ENCODE assay signal across 12 cellular contexts in the genomic region with DNA sequence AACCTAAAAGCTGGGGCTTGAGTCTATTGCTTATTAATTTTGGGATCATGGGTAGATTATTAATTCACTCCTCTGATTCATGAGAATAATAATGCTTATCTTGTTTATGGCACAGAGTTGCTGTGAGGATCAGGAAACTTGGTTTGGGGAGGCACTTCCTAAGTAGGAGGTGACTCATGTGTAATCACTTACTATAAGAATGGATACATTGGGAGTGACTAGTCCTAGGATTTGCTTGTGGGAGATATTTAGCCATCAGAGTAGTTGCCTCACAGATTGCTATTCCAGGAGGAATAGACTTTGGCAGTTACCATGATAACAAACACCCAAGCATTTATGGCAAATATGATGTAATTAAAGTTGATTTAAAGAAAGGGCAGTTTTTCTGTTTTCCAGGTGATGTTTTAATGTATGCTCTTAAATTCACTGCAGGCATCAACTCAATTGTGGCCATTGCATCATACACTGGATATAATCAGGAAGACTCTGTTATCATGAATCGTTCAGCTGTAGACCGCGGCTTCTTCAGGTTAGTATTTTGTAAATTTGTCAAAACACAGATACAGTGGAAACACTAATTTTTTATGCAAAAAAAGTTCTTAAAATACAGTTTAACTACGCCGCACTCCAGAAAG. TPM values are rescaled to one million over a fixed set of nuclear protein-coding genes. Genes with fewer than 3 reads are reported as not detected.
DNase-seq lines count a peak whose midpoint lies in the region; ATAC-seq and TF ChIP-seq lines count a peak whose summit lies in the region.
"Had no signal": no experiment of that assay in that cellular context is flagged by ENCODE, and none has a peak within 500 bp of the region (broad histone marks: within the 10 kb centered on the region; RNA-seq: fewer than 3 reads in every experiment).

No MANE protein-coding gene starts in this region.

- no peaks in the 10 kb centered on the region for H3K9me3 ChIP-seq in PC-3 (ENCODE audit: low read length)
- no peaks in the 10 kb centered on the region for H3K9me3 ChIP-seq in sigmoid colon
- H3K9me3 ChIP-seq in prostate gland: no peaks in the 10 kb centered on the region

- intact Hi-C loops in Calu3 (cut with micrococcal nuclease; ENCODE audit: unreplicated experiment) (no loop called here), PC-3 (cut with micrococcal nuclease) (loop anchor here (5.0 kb wide), 1 partner anchor 142 kb away; no protein-coding TSS in a partner anchor), sigmoid colon (cut with DNase I) (no loop called here), prostate gland (cut with DNase I) (no loop called here)

- H3K4me2 ChIP-seq in PC-3 (ENCODE audit: low read length): peak overlapping the region; percentile 31

- no peak overlapping the region for H3K4me3 Mint-ChIP-seq in Calu3 (ENCODE audit: low read depth, unreplicated experiment)
- no peak overlapping the region for H3K4me3 Mint-ChIP-seq in T-helper 2 cell treated with Interferon-gamma antibody and Interleukin-4, amounts not matched to agents 5 μg/mL and 100 μg/mL, for 36 hours
- H3K4me3 Mint-ChIP-seq: mesothelial cell of epicardium; stimulated activated naive B cell treated with anti-CD40 and anti-IgM and Interleukin-4, amounts not matched to agents 10 μg/mL and 1 μg/mL and 100 μg/mL, for 72 hours had no signal

- no peaks in the 10 kb centered on the region for H4K20me1 ChIP-seq in PC-3 (ENCODE audit: low read length)

- peaks cover 50% of the 10 kb centered on the region for H3K36me3 Mint-ChIP-seq in Calu3 (ENCODE audit: insufficient read depth, unreplicated experiment)
- H3K36me3 Mint-ChIP-seq in T-helper 2 cell treated with Interferon-gamma antibody and Interleukin-4, amounts not matched to agents 5 μg/mL and 100 μg/mL, for 36 hours (ENCODE audit: low read depth): peaks cover 69% of the 10 kb centered on the region

- H3K27me3 ChIP-seq in PC-3 (ENCODE audit: low read length) (no peaks in the 10 kb centered on the region), sigmoid colon (no peaks in the 10 kb centered on the region), prostate gland (replicated peaks; ENCODE audit: insufficient read depth) (no peaks in the 10 kb centered on the region)

- H3K9me2 ChIP-seq in PC-3 (replicated peaks; ENCODE audit: low read length): no peaks in the 10 kb centered on the region

- H3F3A ChIP-seq in PC-3 (ENCODE audit: low read length, unreplicated experiment): peaks cover 4% of the 10 kb centered on the region

- no peaks in the 10 kb centered on the region for H3K9me3 Mint-ChIP-seq in Calu3 (ENCODE audit: low read depth, unreplicated experiment)
- no peaks in the 10 kb centered on the region for H3K9me3 Mint-ChIP-seq in T-helper 2 cell treated with Interferon-gamma antibody and Interleukin-4, amounts not matched to agents 5 μg/mL and 100 μg/mL, for 36 hours
- H3K9me3 Mint-ChIP-seq: mesothelial cell of epicardium; stimulated activated naive B cell treated with anti-CD40 and anti-IgM and Interleukin-4, amounts not matched to agents 10 μg/mL and 1 μg/mL and 100 μg/mL, for 72 hours had no signal

- H3K79me2 ChIP-seq in PC-3 (ENCODE audit: low read length): peaks cover 31% of the 10 kb centered on the region

- TF ChIP-seq POLR2A in sigmoid colon (IDR thresholded peaks at IDR 0.05) (no peak), prostate gland (IDR thresholded peaks at IDR 0.05) (no peak)

- POLR2A ChIA-PET in PC-3 (lab: Charles Lee; ENCODE audit: unreplicated experiment): no interaction called here

- BruUV-seq in Calu3 (replicated peaks; lab: Mats Ljungman, UMichigan) (no TSS peak), PC-3 (replicated peaks; lab: Mats Ljungman, UMichigan) (TSS peak; percentile 38)

- H3K9ac ChIP-seq in PC-3 (ENCODE audit: low read length): peak overlapping the region; percentile 63

- H3K27ac ChIP-seq in PC-3 (ENCODE audit: low read length): peak overlapping the region; percentile 86
- peak overlapping the region in 1 of 4 donors; percentile 4 for H3K27ac ChIP-seq in sigmoid colon
- H3K27ac ChIP-seq in prostate gland: no peak overlapping the region

- H3K27ac Mint-ChIP-seq in Calu3 (ENCODE audit: unreplicated experiment): peak overlapping the region; percentile 47
- no peak overlapping the region for H3K27ac Mint-ChIP-seq in T-helper 2 cell treated with Interferon-gamma antibody and Interleukin-4, amounts not matched to agents 5 μg/mL and 100 μg/mL, for 36 hours
- H3K27ac Mint-ChIP-seq: mesothelial cell of epicardium; stimulated activated naive B cell treated with anti-CD40 and anti-IgM and Interleukin-4, amounts not matched to agents 10 μg/mL and 1 μg/mL and 100 μg/mL, for 72 hours had no signal

- CTCF ChIA-PET in Calu3 (lab: Charles Lee): no interaction called here
- CTCF ChIA-PET in PC-3 (lab: Charles Lee): interaction anchor here (0.6 kb wide), 1 partner anchor 14 kb away, joined by 3 read pairs; no protein-coding TSS in a partner anchor

- WGBS in sigmoid colon, 2 donors: 79 to 88% methylated on average over 5 of the region's 5 CpGs
- 95% methylated on average over 5 of the region's 5 CpGs for WGBS in prostate gland

- H3K4me1 Mint-ChIP-seq in Calu3 (ENCODE audit: low read depth, unreplicated experiment): peaks cover 29% of the 10 kb centered on the region
- H3K4me1 Mint-ChIP-seq in T-helper 2 cell treated with Interferon-gamma antibody and Interleukin-4, amounts not matched to agents 5 μg/mL and 100 μg/mL, for 36 hours (ENCODE audit: low read depth): peaks cover 2% of the 10 kb centered on the region
- H3K4me1 Mint-ChIP-seq: mesothelial cell of epicardium had no signal

- no peaks in the 10 kb centered on the region for H3K27me3 Mint-ChIP-seq in Calu3 (ENCODE audit: unreplicated experiment)
- no peaks in the 10 kb centered on the region for H3K27me3 Mint-ChIP-seq in T-helper 2 cell treated with Interferon-gamma antibody and Interleukin-4, amounts not matched to agents 5 μg/mL and 100 μg/mL, for 36 hours (ENCODE audit: low read depth)
- H3K27me3 Mint-ChIP-seq: stimulated activated naive B cell treated with anti-CD40 and anti-IgM and Interleukin-4, amounts not matched to agents 10 μg/mL and 1 μg/mL and 100 μg/mL, for 72 hours had no signal

- no peak for TF ChIP-seq EP300 in sigmoid colon (IDR thresholded peaks at IDR 0.05)

- TF ChIP-seq CTCF in Calu3 (IDR thresholded peaks at IDR 0.05; ENCODE audit: unreplicated experiment): no peak
- no peak for TF ChIP-seq CTCF in PC-3 (conservative IDR thresholded peaks at IDR 0.05; ENCODE audit: low read depth, low read length)
- no peak for TF ChIP-seq CTCF in omental fat pad (IDR thresholded peaks at IDR 0.05)
- no peak for TF ChIP-seq CTCF in sigmoid colon (IDR thresholded peaks at IDR 0.05)
- no peak for TF ChIP-seq CTCF in prostate gland (IDR thresholded peaks at IDR 0.05)

- no peak overlapping the region for H2AFZ ChIP-seq in PC-3 (ENCODE audit: low read length)

- peaks cover 72% of the 10 kb centered on the region for H3K36me3 ChIP-seq in PC-3 (ENCODE audit: low read depth, low read length)
- peaks cover 21 to 97% (median 46%) of the 10 kb centered on the region in 4 donors for H3K36me3 ChIP-seq in sigmoid colon
- H3K36me3 ChIP-seq in prostate gland: peaks cover 0 to 4% of the 10 kb centered on the region in 2 donors

- no peak for DNase-seq in Calu3
- DNase-seq in PC-3: peak; percentile 95
- no peak for DNase-seq in omental fat pad (ENCODE audit: low spot score)
- DNase-seq in T-helper 2 cell treated with Interferon-gamma antibody and Interleukin-4, amounts not matched to agents 5 μg/mL and 100 μg/mL, for 36 hours (ENCODE audit: low spot score): no peak
- DNase-seq in sigmoid colon: no peak
- no peak for DNase-seq in prostate gland (ENCODE audit: low spot score)
- no peak for DNase-seq in NCI-H2227 (lab: John Stamatoyannopoulos, UW; ENCODE audit: unreplicated experiment)
- DNase-seq: NCI-H2029; stimulated activated naive B cell treated with anti-CD40 and anti-IgM and Interleukin-4, amounts not matched to agents 10 μg/mL and 1 μg/mL and 100 μg/mL, for 72 hours had no signal

- peak; percentile 81 for ATAC-seq in PC-3
- peak; percentile 64 for ATAC-seq in esophagus mucosa
- ATAC-seq in omental fat pad (ENCODE audit: low FRiP score): peak; percentile 77
- ATAC-seq: HCT116; stimulated activated naive B cell treated with anti-CD40 and anti-IgM and Interleukin-4, amounts not matched to agents 10 μg/mL and 1 μg/mL and 100 μg/mL, for 72 hours had no signal

- H3K4me1 ChIP-seq in PC-3 (ENCODE audit: insufficient read depth, low read length) (peaks cover 61% of the 10 kb centered on the region), sigmoid colon (no peaks in the 10 kb centered on the region), prostate gland (replicated peaks) (no peaks in the 10 kb centered on the region)

- H3K4me3 ChIP-seq in PC-3 (ENCODE audit: low read length) (no peak overlapping the region), sigmoid colon (no peak overlapping the region), prostate gland (no peak overlapping the region)

RNA-seq across cellular contexts. Expression of a gene that starts 41.9 kb away (rescaled TPM):
- total RNA-seq in Calu3 (2022) (74.4 and 83.8 TPM in 2 replicates), PC-3 (2014; rRNA removed) (190 and 193 TPM in 2 replicates), esophagus mucosa (38.9 TPM), omental fat pad (10 to 100 TPM; 47.7 to 92.5 (median 62.2) TPM), sigmoid colon (10 to 100 TPM; 57.6 to 87.8 (median 60.1) TPM), prostate gland (10 to 100 TPM; 74.0 to 76.1 TPM)
- polyA plus RNA-seq in sigmoid colon: 10 to 100 TPM; 21.6 to 38.9 (median 22.9) TPM

RNA-seq across cellular contexts. Expression of a gene that starts 43.2 kb away (rescaled TPM):
- total RNA-seq in Calu3 (2022) (14.2 and 16.4 TPM in 2 replicates), PC-3 (2014; rRNA removed) (33.1 and 37.7 TPM in 2 replicates), esophagus mucosa (15.9 TPM), omental fat pad (10 to 100 TPM; 15.7 to 22.2 (median 17.4) TPM), sigmoid colon (10 to 100 TPM; 24.4 to 37.4 (median 25.6) TPM), prostate gland (10 to 100 TPM; 29.2 to 31.9 TPM)
- polyA plus RNA-seq in sigmoid colon: 10 to 100 TPM; 13.9 to 15.6 (median 15.0) TPM
